8 cellular contexts compared by ENCODE assay signal in genomic region chr5:17343675-17344074, GRCh38.
DNase-seq lines count a peak whose midpoint lies in the region; ATAC-seq and TF ChIP-seq lines count a peak whose summit lies in the region.

No MANE protein-coding gene starts in this region.

- ATAC-seq in GM18861 (IDR thresholded peaks at IDR 0.05; ENCODE audit: unreplicated experiment), result peak; percentile 95
- ATAC-seq in HG02763 (IDR thresholded peaks at IDR 0.05; ENCODE audit: unreplicated experiment), result peak; percentile 93
- ATAC-seq in activated naive CD8-positive, alpha-beta T cell treated with anti-CD3 and anti-CD28 coated beads, Interleukin-2, amount 50 U/mL, for 24 hours, result no peak
- ATAC-seq in activated CD4-positive, alpha-beta T cell treated with anti-CD3 and anti-CD28 coated beads for 36 hours, result no peak

- no peak overlapping the region for H3K4me3 ChIP-seq in testis

- H3K36me3 Mint-ChIP-seq in activated naive CD8-positive, alpha-beta T cell treated with anti-CD3 and anti-CD28 coated beads, Interleukin-2, amount 50 U/mL, for 24 hours (ENCODE audit: low read depth), result no peaks in the 10 kb centered on the region
- no peaks in the 10 kb centered on the region for H3K36me3 Mint-ChIP-seq in activated CD4-positive, alpha-beta T cell treated with anti-CD3 and anti-CD28 coated beads for 36 hours (ENCODE audit: low read depth)

- H3K9me3 ChIP-seq in testis, result no peaks in the 10 kb centered on the region

- H3K27ac ChIP-seq in testis, result no peak overlapping the region

- WGBS in testis, 2 donors, result 57 to 63% methylated on average over 2 of the region's 2 CpGs

- intact Hi-C loops in activated CD4-positive, alpha-beta T cell treated with anti-CD3 and anti-CD28 coated beads for 36 hours (cut with DNase I, micrococcal nuclease), result no loop called here
- intact Hi-C loops in testis (cut with DNase I; ENCODE audit: low total_unique reads), result no loop called here

- peaks cover 4% of the 10 kb centered on the region for H3K9me3 Mint-ChIP-seq in activated naive CD8-positive, alpha-beta T cell treated with anti-CD3 and anti-CD28 coated beads, Interleukin-2, amount 50 U/mL, for 24 hours
- H3K9me3 Mint-ChIP-seq in activated CD4-positive, alpha-beta T cell treated with anti-CD3 and anti-CD28 coated beads for 36 hours (ENCODE audit: low read depth), result peaks cover 11% of the 10 kb centered on the region

- no peaks in the 10 kb centered on the region for H3K36me3 ChIP-seq in testis (ENCODE audit: low read depth, missing control alignments)

- H3K4me3 Mint-ChIP-seq in activated naive CD8-positive, alpha-beta T cell treated with anti-CD3 and anti-CD28 coated beads, Interleukin-2, amount 50 U/mL, for 24 hours, result no peak overlapping the region
- H3K4me3 Mint-ChIP-seq in activated CD4-positive, alpha-beta T cell treated with anti-CD3 and anti-CD28 coated beads for 36 hours, result no peak overlapping the region

- no peak for TF ChIP-seq POLR2A in testis (IDR thresholded peaks at IDR 0.05)

- no peaks in the 10 kb centered on the region for H3K27me3 ChIP-seq in testis

- no peaks in the 10 kb centered on the region for H3K4me1 ChIP-seq in testis

- H3K27ac Mint-ChIP-seq in activated naive CD8-positive, alpha-beta T cell treated with anti-CD3 and anti-CD28 coated beads, Interleukin-2, amount 50 U/mL, for 24 hours, result no peak overlapping the region
- no peak overlapping the region for H3K27ac Mint-ChIP-seq in activated CD4-positive, alpha-beta T cell treated with anti-CD3 and anti-CD28 coated beads for 36 hours

- DNase-seq in NCI-H460 (ENCODE audit: extremely low read depth, low read depth), result peak; percentile 89
- peak; percentile 67 for DNase-seq in kidney glomerular epithelial cell (lab: John Stamatoyannopoulos, UW)
- no peak for DNase-seq in activated naive CD8-positive, alpha-beta T cell treated with anti-CD3 and anti-CD28 coated beads, Interleukin-2, amount 50 U/mL, for 24 hours
- DNase-seq in activated CD4-positive, alpha-beta T cell treated with anti-CD3 and anti-CD28 coated beads for 36 hours, result no peak
- DNase-seq in testis, result no peak
- DNase-seq in activated CD4-positive, alpha-beta T cell treated with anti-CD3 and anti-CD28 coated beads for 48 hours, result no peak

- no peak for TF ChIP-seq CTCF in testis (IDR thresholded peaks at IDR 0.05)

- peaks cover 3% of the 10 kb centered on the region for H3K4me1 Mint-ChIP-seq in activated naive CD8-positive, alpha-beta T cell treated with anti-CD3 and anti-CD28 coated beads, Interleukin-2, amount 50 U/mL, for 24 hours
- H3K4me1 Mint-ChIP-seq in activated CD4-positive, alpha-beta T cell treated with anti-CD3 and anti-CD28 coated beads for 36 hours, result no peaks in the 10 kb centered on the region

- POLR2A ChIA-PET in activated CD4-positive, alpha-beta T cell treated with anti-CD3 and anti-CD28 coated beads for 36 hours (lab: Charles Lee), result no interaction called here

- no peaks in the 10 kb centered on the region for H3K27me3 Mint-ChIP-seq in activated naive CD8-positive, alpha-beta T cell treated with anti-CD3 and anti-CD28 coated beads, Interleukin-2, amount 50 U/mL, for 24 hours
- H3K27me3 Mint-ChIP-seq in activated CD4-positive, alpha-beta T cell treated with anti-CD3 and anti-CD28 coated beads for 36 hours, result no peaks in the 10 kb centered on the region

- CTCF ChIA-PET in activated CD4-positive, alpha-beta T cell treated with anti-CD3 and anti-CD28 coated beads for 36 hours (lab: Charles Lee), result interaction anchor here (0.6 kb wide), 1 partner anchor 153 kb away, joined by 4 read pairs; no protein-coding TSS in a partner anchor

Comparison
In these comparisons a context has a peak if more than half of its experiments do, and no peak if none do; other contexts are left out.
1. ATAC-seq: peak in GM18861 (single experiment) and HG02763 (single experiment); none in activated naive CD8-positive, alpha-beta T cell treated with anti-CD3 and anti-CD28 coated beads, Interleukin-2, amount 50 U/mL, for 24 hours (single experiment) and activated CD4-positive, alpha-beta T cell treated with anti-CD3 and anti-CD28 coated beads for 36 hours (single experiment).
2. DNase-seq: peak in NCI-H460 (single experiment) and kidney glomerular epithelial cell (single experiment); none in activated naive CD8-positive, alpha-beta T cell treated with anti-CD3 and anti-CD28 coated beads, Interleukin-2, amount 50 U/mL, for 24 hours (single experiment), activated CD4-positive, alpha-beta T cell treated with anti-CD3 and anti-CD28 coated beads for 36 hours (single experiment), testis (single experiment) and activated CD4-positive, alpha-beta T cell treated with anti-CD3 and anti-CD28 coated beads for 48 hours (single experiment).